21 cellular contexts compared by ENCODE assay signal in genomic region chr1:115725600-115725999, GRCh38. TPM values are rescaled to one million over a fixed set of nuclear protein-coding genes. Genes with fewer than 3 reads are reported as not detected.
A peak's percentile ranks its signal among the peaks of the same experiment; 100 is the strongest.
DNase-seq lines count a peak whose midpoint lies in the region; ATAC-seq and TF ChIP-seq lines count a peak whose summit lies in the region.
"Had no signal": no experiment of that assay in that cellular context is flagged by ENCODE, and none has a peak within 500 bp of the region (broad histone marks: within the 10 kb centered on the region; RNA-seq: fewer than 3 reads in every experiment).

No MANE protein-coding gene starts in this region.

- H3K9ac ChIP-seq in trophoblast cell (ENCODE audit: low read length) = no peak overlapping the region
- H3K9ac ChIP-seq: GM23248 had no signal

- no peak overlapping the region for H3K4me3 ChIP-seq in gastroesophageal sphincter
- no peak overlapping the region for H3K4me3 ChIP-seq in trophoblast cell (ENCODE audit: low read depth, low read length)
- H3K4me3 ChIP-seq in aorta (ENCODE audit: low read length in 2 of 2) = no peak overlapping the region
- H3K4me3 ChIP-seq: cardiac muscle cell, GM23248 had no signal

- peak in 1 of 2 donors; percentile 18 for ATAC-seq in left cardiac atrium
- no peak for ATAC-seq in Right ventricle myocardium inferior
- ATAC-seq in gastroesophageal sphincter = no peak
- peak; percentile 22 for ATAC-seq in aorta (ENCODE audit: low FRiP score)
- ATAC-seq in GM21786 (IDR thresholded peaks at IDR 0.05; ENCODE audit: unreplicated experiment) = no peak
- no peak for ATAC-seq in HG03342 (IDR thresholded peaks at IDR 0.05; ENCODE audit: unreplicated experiment)
- ATAC-seq: activated naive CD8-positive, alpha-beta T cell treated with anti-CD3 and anti-CD28 coated beads, Interleukin-2, amount 50 U/mL, for 24 hours; esophagus mucosa had no signal

- no peak overlapping the region for H4K8ac ChIP-seq in trophoblast cell (ENCODE audit: low read depth, low read length)

- no peak overlapping the region for H3K23ac ChIP-seq in trophoblast cell (ENCODE audit: low read length)

- 33 to 40% methylated on average over 1 of the region's 2 CpGs for WGBS in gastroesophageal sphincter (ENCODE audit: low coverage in 1 of 2), 2 donors
- WGBS in trophoblast cell (ENCODE audit: extremely low coverage, insufficient coverage, insufficient read length) = no CpG with 5 or more reads among the region's 2 CpGs
- WGBS in aorta, 2 donors = 81 to 88% methylated on average over 2 of the region's 2 CpGs

- DNase-seq in left cardiac atrium = peak; percentile 47
- DNase-seq in Right ventricle myocardium inferior (ENCODE audit: missing footprints) = no peak
- DNase-seq in trophoblast cell = no peak
- DNase-seq in aorta = no peak
- no peak for DNase-seq in cerebellar cortex (ENCODE audit: low spot score)
- DNase-seq: activated CD4-positive, alpha-beta T cell treated with anti-CD3 and anti-CD28 coated beads, Interleukin-2, amount 10 ng/mL, durations not matched to agents 7 days and 5 days; activated naive CD8-positive, alpha-beta T cell treated with anti-CD3 and anti-CD28 coated beads, Interleukin-2, amount 50 U/mL, for 24 hours; DMS 273 treated with DMSO at 0.1 percent for 48 hours; glutamatergic neuron; GM23248; Karpas-422; NCI-H1092 treated with DMSO at 0.1 percent for 48 hours; NCI-H2081 treated with DMSO at 0.1 percent for 48 hours; NCI-H510A treated with DMSO at 0.1 percent for 48 hours had no signal

- TF ChIP-seq CTCF in gastroesophageal sphincter (IDR thresholded peaks at IDR 0.05) = no peak

- H2AK5ac ChIP-seq in trophoblast cell (ENCODE audit: low read length) = no peak overlapping the region

- H3K4me1 ChIP-seq in gastroesophageal sphincter (peaks cover 0 to 36% (median 3%) of the 10 kb centered on the region in 3 donors), trophoblast cell (ENCODE audit: control insufficient read depth in 1 of 2, insufficient read depth in 2 of 2, low read length in 2 of 2) (peaks cover 15 to 20% of the 10 kb centered on the region in 2 experiments), aorta (ENCODE audit: control insufficient read depth in 1 of 2, insufficient read depth in 2 of 2, low read length in 2 of 2) (no peaks in the 10 kb centered on the region)

- no peak overlapping the region for H3K4ac ChIP-seq in trophoblast cell (ENCODE audit: low read depth, low read length)

- H3K4me2 ChIP-seq in trophoblast cell (ENCODE audit: low read length) = no peak overlapping the region

- H4K91ac ChIP-seq in trophoblast cell (ENCODE audit: low read depth, low read length) = peak overlapping the region; percentile 25

- peak overlapping the region; percentile 34 for H2BK12ac ChIP-seq in trophoblast cell (ENCODE audit: low read length)

- no peaks in the 10 kb centered on the region for H3K79me2 ChIP-seq in trophoblast cell (ENCODE audit: control insufficient read depth, insufficient read depth, low read length, poor library complexity)

- TF ChIP-seq POLR2A in gastroesophageal sphincter (IDR thresholded peaks at IDR 0.05) = no peak

- no peak overlapping the region for H2AFZ ChIP-seq in trophoblast cell (ENCODE audit: insufficient read depth, low read length, poor library complexity)
- H2AFZ ChIP-seq: GM23248 had no signal

- H4K12ac ChIP-seq in trophoblast cell (ENCODE audit: low read depth, low read length) = no peak overlapping the region

- peaks cover 17% of the 10 kb centered on the region for H3K79me1 ChIP-seq in trophoblast cell (ENCODE audit: low read length)

- no peak overlapping the region for H3K14ac ChIP-seq in trophoblast cell (ENCODE audit: low read length)

- no peak overlapping the region for H2BK5ac ChIP-seq in trophoblast cell (ENCODE audit: low read depth, low read length, poor library complexity)

- intact Hi-C loops in left cardiac atrium (cut with DNase I) (no loop called here), Right ventricle myocardium inferior (cut with DNase I) (loop anchor here (5.0 kb wide), 1 partner anchor 42 kb away; the partner anchor contains the start of gene CASQ2), aorta (cut with DNase I) (loop anchor here in 1 of 2 donors (5.0 kb wide), 1 partner anchor 37 kb away; no protein-coding TSS in a partner anchor)

- peak overlapping the region in 3 of 4 donors; percentile 3 to 72 (median 69) for H3K27ac ChIP-seq in gastroesophageal sphincter
- H3K27ac ChIP-seq in trophoblast cell (ENCODE audit: low read depth, low read length) = peak overlapping the region; percentile 73
- H3K27ac ChIP-seq in aorta (ENCODE audit: low read depth in 1 of 2, low read length in 2 of 2) = no peak overlapping the region
- H3K27ac ChIP-seq: cardiac muscle cell, GM23248, RWPE1 had no signal

- H3K9me3 ChIP-seq in gastroesophageal sphincter (no peaks in the 10 kb centered on the region), trophoblast cell (ENCODE audit: insufficient read depth, low read depth, low read length) (no peaks in the 10 kb centered on the region), aorta (ENCODE audit: control insufficient read depth, low read length) (no peaks in the 10 kb centered on the region)

- H3K18ac ChIP-seq in trophoblast cell (ENCODE audit: low read length) = no peak overlapping the region

- no peak for TF ChIP-seq EP300 in gastroesophageal sphincter (IDR thresholded peaks at IDR 0.05)

- H3K27me3 ChIP-seq in gastroesophageal sphincter (no peaks in the 10 kb centered on the region), trophoblast cell (ENCODE audit: insufficient read depth, low read length) (no peaks in the 10 kb centered on the region), aorta (ENCODE audit: control insufficient read depth in 1 of 2, insufficient read depth in 2 of 2, low read length in 1 of 2) (no peaks in the 10 kb centered on the region)
- H3K27me3 ChIP-seq: cardiac muscle cell had no signal

- H2BK120ac ChIP-seq in trophoblast cell (ENCODE audit: insufficient read depth, low read length, poor library complexity) = no peak overlapping the region

- H3K36me3 ChIP-seq in gastroesophageal sphincter (peaks cover 0 to 32% of the 10 kb centered on the region in 2 donors), trophoblast cell (ENCODE audit: control insufficient read depth in 1 of 2, insufficient read depth in 2 of 2, low read length in 2 of 2) (no peaks in the 10 kb centered on the region), aorta (ENCODE audit: control insufficient read depth in 1 of 2, insufficient read depth in 2 of 2, low read length in 1 of 2) (no peaks in the 10 kb centered on the region)
- H3K36me3 ChIP-seq: cardiac muscle cell had no signal

RNA-seq across cellular contexts. Expression of gene CASQ2, which starts 42.9 kb away (rescaled TPM):
- total RNA-seq in left cardiac atrium (100 to 1,000 TPM; 603 to 715 TPM), Right ventricle myocardium inferior (912 TPM), gastroesophageal sphincter (100 to 1,000 TPM in 3 of 4 donors, 10 to 100 TPM in 1; 86.2 to 147 (median 133) TPM), aorta (10 to 100 TPM; 21.3 to 47.9 TPM)
- 4.9 TPM in 2 replicates for polyA plus RNA-seq in trophoblast cell (2013)
- polyA plus RNA-seq in aorta = 1 to 10 TPM; 2.8 to 9.0 TPM
- total RNA-seq: activated CD4-positive, alpha-beta T cell treated with anti-CD3 and anti-CD28 coated beads, Interleukin-2, amount 10 ng/mL, durations not matched to agents 7 days and 5 days; GM23248 had no signal
- polyA plus RNA-seq: CD14-positive monocyte, GM23248 had no signal

Comparison
In these comparisons a context has a peak if more than half of its experiments do, and no peak if none do; other contexts are left out.
1. H3K27ac ChIP-seq: peak in gastroesophageal sphincter (3 of 4) and trophoblast cell (single experiment); none in aorta (0 of 2).